In the genomic region with DNA sequence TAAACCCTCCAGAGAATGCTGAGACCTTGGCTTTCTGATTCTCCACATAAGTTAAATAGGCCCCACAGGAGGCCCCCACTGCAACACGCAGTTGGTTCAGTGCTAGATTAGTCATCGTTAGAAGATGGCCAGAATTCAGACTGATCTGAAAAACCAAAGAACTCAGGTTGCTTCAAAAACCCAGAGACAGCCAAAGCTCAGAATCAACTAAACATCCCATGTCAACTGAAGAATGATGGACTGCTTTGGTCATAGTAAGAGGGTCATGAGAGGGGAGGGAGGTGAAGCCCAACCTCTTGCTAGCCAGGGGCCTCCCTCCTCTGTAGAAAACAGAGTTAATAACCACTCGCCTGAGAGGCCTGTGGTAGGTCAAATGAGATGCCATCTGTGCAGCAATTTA, we compare ENCODE assay signal across 11 cellular contexts.
DNase-seq lines count a peak whose midpoint lies in the region; ATAC-seq, FAIRE-seq and TF ChIP-seq lines count a peak whose summit lies in the region.
"Had no signal": no experiment of that assay in that cellular context is flagged by ENCODE, and none has a peak within 500 bp of the region (broad histone marks: within the 10 kb centered on the region; RNA-seq: fewer than 3 reads in every experiment).

No MANE protein-coding gene starts in this region.

- no peaks in the 10 kb centered on the region for H3K36me3 Mint-ChIP-seq in GM23338 (ENCODE audit: low read depth)

- H3K4me3 ChIP-seq in BLaER1 treated with 17β-estradiol and CSF1 and Interleukin-3, amounts not matched to agents 10 nM and 100 nM: no peak overlapping the region
- no peak overlapping the region for H3K4me3 ChIP-seq in GM23338
- H3K4me3 ChIP-seq in SU-DHL-6 (ENCODE audit: insufficient read depth, low read length, poor library complexity, severe bottlenecking): peak overlapping the region; percentile 13
- no peak overlapping the region for H3K4me3 ChIP-seq in keratinocyte (ENCODE audit: control insufficient read depth in 2 of 3, extremely low read depth in 1 of 3, insufficient read depth in 2 of 3, low read depth in 1 of 3, low read length in 3 of 3)
- H3K4me3 ChIP-seq in tibial nerve: no peak overlapping the region
- H3K4me3 ChIP-seq: SK-N-MC had no signal

- dilution Hi-C loops in keratinocyte (cut with MboI; ENCODE audit: extremely low pct_ligation_motif_present, low sequenced_read_pairs): no loop called here

- TF ChIP-seq POLR2A in tibial nerve (IDR thresholded peaks at IDR 0.05): no peak

- no peaks in the 10 kb centered on the region for H3K36me3 ChIP-seq in BLaER1 treated with 17β-estradiol and CSF1 and Interleukin-3, amounts not matched to agents 10 nM and 100 nM
- H3K36me3 ChIP-seq in GM23338 (ENCODE audit: insufficient read depth) (no peaks in the 10 kb centered on the region), SU-DHL-6 (ENCODE audit: low read length) (0 out of 2 replicates have a peak, but pooled peaks cover 3% of the 10 kb centered on the region), keratinocyte (ENCODE audit: control insufficient read depth in 2 of 2, extremely low read depth in 1 of 2, insufficient read depth in 2 of 2, low read length in 2 of 2) (no peaks in the 10 kb centered on the region), tibial nerve (no peaks in the 10 kb centered on the region)

- no peak overlapping the region for H2AFZ ChIP-seq in GM23338
- no peak overlapping the region for H2AFZ ChIP-seq in SU-DHL-6 (ENCODE audit: low read depth, low read length, severe bottlenecking)
- H2AFZ ChIP-seq in keratinocyte (ENCODE audit: control insufficient read depth, low read length): no peak overlapping the region

- no peaks in the 10 kb centered on the region for H3K9me1 ChIP-seq in keratinocyte (ENCODE audit: control insufficient read depth, extremely low read depth, insufficient read depth, low read length)

- H3K4me1 ChIP-seq in BLaER1 treated with 17β-estradiol and CSF1 and Interleukin-3, amounts not matched to agents 10 nM and 100 nM: peaks cover 28 to 39% (median 33%) of the 10 kb centered on the region in 10 experiments
- H3K4me1 ChIP-seq in GM23338 (ENCODE audit: insufficient read depth) (peaks cover 30% of the 10 kb centered on the region), keratinocyte (ENCODE audit: control insufficient read depth, extremely low read depth, insufficient read depth, low read length) (peaks cover 54% of the 10 kb centered on the region), tibial nerve (peaks cover 0 to 34% (median 1%) of the 10 kb centered on the region in 4 donors)

- H3K4me3 Mint-ChIP-seq in GM23338: no peak overlapping the region
- H3K4me3 Mint-ChIP-seq: activated naive CD8-positive, alpha-beta T cell treated with anti-CD3 and anti-CD28 coated beads, Interleukin-2, amount 10 ng/mL, durations not matched to agents 7 days and 5 days had no signal

- H3F3A ChIP-seq in GM23338 (replicated peaks; ENCODE audit: low read depth) (no peaks in the 10 kb centered on the region), SU-DHL-6 (ENCODE audit: insufficient read depth) (peaks cover 92% of the 10 kb centered on the region)

- H4K20me1 ChIP-seq in BLaER1 treated with 17β-estradiol and CSF1 and Interleukin-3, amounts not matched to agents 10 nM and 100 nM: peaks cover 24 to 78% (median 41%) of the 10 kb centered on the region in 11 experiments; a peak in 19 of 22 replicates
- peaks cover 27% of the 10 kb centered on the region; the same call in 1 of the 2 replicates for H4K20me1 ChIP-seq in GM23338 (replicated peaks; ENCODE audit: insufficient read depth)
- H4K20me1 ChIP-seq in SU-DHL-6 (ENCODE audit: low read depth, low read length): no peaks in the 10 kb centered on the region
- no peaks in the 10 kb centered on the region for H4K20me1 ChIP-seq in keratinocyte (ENCODE audit: control insufficient read depth, extremely low read depth, insufficient read depth, low read length)

- no peak overlapping the region for H3K9ac ChIP-seq in BLaER1 treated with 17β-estradiol and CSF1 and Interleukin-3, amounts not matched to agents 10 nM and 100 nM
- peak overlapping the region; percentile 67 for H3K9ac ChIP-seq in SU-DHL-6 (ENCODE audit: low read length)
- H3K9ac ChIP-seq in keratinocyte (ENCODE audit: control insufficient read depth, extremely low read depth, insufficient read depth, low read length): no peak overlapping the region

- DNase-seq in GM23338 (ENCODE audit: low spot score) (no peak), keratinocyte (ENCODE audit: low read depth, low spot score) (no peak), tibial nerve (ENCODE audit: low spot score in 2 of 2) (no peak), NCI-H2196 (lab: John Stamatoyannopoulos, UW; ENCODE audit: unreplicated experiment) (no peak), NOMO-1 (lab: John Stamatoyannopoulos, UW; ENCODE audit: unreplicated experiment in 2 of 2) (no peak), NCI-H1048 (lab: John Stamatoyannopoulos, UW) (no peak)
- DNase-seq: activated naive CD8-positive, alpha-beta T cell treated with anti-CD3 and anti-CD28 coated beads, Interleukin-2, amount 10 ng/mL, durations not matched to agents 7 days and 5 days; GOT3 had no signal

- WGBS in tibial nerve, 2 donors: 54 to 59% methylated on average over 3 of the region's 3 CpGs

- H3K4me1 Mint-ChIP-seq in GM23338: peaks cover 36% of the 10 kb centered on the region

- H3K9me2 ChIP-seq in GM23338 (ENCODE audit: insufficient read depth) (no peaks in the 10 kb centered on the region), SU-DHL-6 (replicated peaks; ENCODE audit: insufficient read depth, low read length) (no peaks in the 10 kb centered on the region)

- peak; percentile 28; the same call in 1 of the 3 replicates for ATAC-seq in GM23338

- TF ChIP-seq EP300 in tibial nerve (IDR thresholded peaks at IDR 0.05): no peak

- H3K27ac Mint-ChIP-seq in GM23338: no peak overlapping the region
- H3K27ac Mint-ChIP-seq: activated naive CD8-positive, alpha-beta T cell treated with anti-CD3 and anti-CD28 coated beads, Interleukin-2, amount 10 ng/mL, durations not matched to agents 7 days and 5 days had no signal

- peaks cover 0 to 10% (median 0%) of the 10 kb centered on the region in 11 experiments; a peak in 3 of 22 replicates for H3K27me3 ChIP-seq in BLaER1 treated with 17β-estradiol and CSF1 and Interleukin-3, amounts not matched to agents 10 nM and 100 nM
- H3K27me3 ChIP-seq in GM23338 (ENCODE audit: insufficient read depth): no peaks in the 10 kb centered on the region
- no peaks in the 10 kb centered on the region for H3K27me3 ChIP-seq in SU-DHL-6 (ENCODE audit: low read length)
- H3K27me3 ChIP-seq in keratinocyte (ENCODE audit: control insufficient read depth, extremely low read depth, insufficient read depth, low read length): no peaks in the 10 kb centered on the region
- no peaks in the 10 kb centered on the region for H3K27me3 ChIP-seq in tibial nerve

- FAIRE-seq in keratinocyte (lab: Jason Lieb, UNC): no peak

- no peaks in the 10 kb centered on the region for H3K27me3 Mint-ChIP-seq in GM23338 (ENCODE audit: insufficient read depth, low read depth, poor library complexity)
- H3K27me3 Mint-ChIP-seq: activated naive CD8-positive, alpha-beta T cell treated with anti-CD3 and anti-CD28 coated beads, Interleukin-2, amount 10 ng/mL, durations not matched to agents 7 days and 5 days had no signal

- no peak for TF ChIP-seq CTCF in GM23338 (conservative IDR thresholded peaks at IDR 0.05; ENCODE audit: low read depth in 2 of 2)
- TF ChIP-seq CTCF in SU-DHL-6 (IDR thresholded peaks at IDR 0.05; ENCODE audit: insufficient read depth, low read length, poor library complexity, severe bottlenecking): no peak
- no peak for TF ChIP-seq CTCF in keratinocyte (optimal IDR thresholded peaks at IDR 0.05 in 1 of 3, IDR thresholded peaks at IDR 0.05 in 1 of 3, conservative IDR thresholded peaks at IDR 0.05 in 1 of 3; ENCODE audit: extremely low read depth in 1 of 3, insufficient read depth in 2 of 3, low read length in 3 of 3)
- TF ChIP-seq CTCF in tibial nerve (IDR thresholded peaks at IDR 0.05): no peak

- no peaks in the 10 kb centered on the region for H3K9me3 ChIP-seq in BLaER1 treated with 17β-estradiol and CSF1 and Interleukin-3, amounts not matched to agents 10 nM and 100 nM (replicated peaks in 1 of 11)
- H3K9me3 ChIP-seq in SU-DHL-6 (ENCODE audit: insufficient read depth, low read length) (no peaks in the 10 kb centered on the region), keratinocyte (ENCODE audit: control insufficient read depth, low read depth, low read length) (no peaks in the 10 kb centered on the region), tibial nerve (no peaks in the 10 kb centered on the region)

- H3K4me2 ChIP-seq in BLaER1 treated with 17β-estradiol and CSF1 and Interleukin-3, amounts not matched to agents 10 nM and 100 nM: peak overlapping the region in 10 of 11 experiments; percentile 33 to 92 (median 81); a peak in 16 of 22 replicates
- H3K4me2 ChIP-seq in GM23338 (no peak overlapping the region), SU-DHL-6 (ENCODE audit: low read depth, low read length, poor library complexity, severe bottlenecking) (peak overlapping the region; percentile 89), keratinocyte (ENCODE audit: control insufficient read depth, extremely low read depth, insufficient read depth, low read depth, low read length) (peak overlapping the region; percentile 11)

- H3K9me3 Mint-ChIP-seq in GM23338: no peaks in the 10 kb centered on the region
- H3K9me3 Mint-ChIP-seq: activated naive CD8-positive, alpha-beta T cell treated with anti-CD3 and anti-CD28 coated beads, Interleukin-2, amount 10 ng/mL, durations not matched to agents 7 days and 5 days had no signal

- no peak overlapping the region for H3K27ac ChIP-seq in BLaER1 treated with 17β-estradiol and CSF1 and Interleukin-3, amounts not matched to agents 10 nM and 100 nM
- H3K27ac ChIP-seq in GM23338 (ENCODE audit: low read depth) (no peak overlapping the region), SU-DHL-6 (ENCODE audit: low read depth, low read length) (peak overlapping the region; percentile 99), keratinocyte (ENCODE audit: control insufficient read depth, insufficient read depth, low read length) (peak overlapping the region; percentile 45), tibial nerve (no peak overlapping the region)
- H3K27ac ChIP-seq: SK-N-MC had no signal

- H3K79me2 ChIP-seq in GM23338 (replicated peaks; ENCODE audit: insufficient read depth) (peaks cover 93% of the 10 kb centered on the region), SU-DHL-6 (ENCODE audit: insufficient read depth, low read length) (peaks cover 92% of the 10 kb centered on the region), keratinocyte (ENCODE audit: control insufficient read depth, insufficient read depth, low read length) (peaks cover 46% of the 10 kb centered on the region)

TF ChIP-seq in GM23338, 12 proteins besides CTCF, POLR2A, EP300 and RAD21 (continues in another document):
- TF ChIP-seq ZNF114 (CRISPR knock-in tag; IDR thresholded peaks at IDR 0.05) (no peak), ZNF331 (CRISPR knock-in tag; IDR thresholded peaks at IDR 0.05; ENCODE audit: low read depth) (no peak), POLR2AphosphoS5 (IDR thresholded peaks at IDR 0.05; ENCODE audit: low read depth) (no peak), NANOG (IDR thresholded peaks at IDR 0.05; ENCODE audit: borderline replicate concordance) (no peak)

Comparison
In these comparisons a context has a peak if more than half of its experiments do, and no peak if none do; other contexts are left out.
1. H3K27ac ChIP-seq: peak in SU-DHL-6 (single experiment) and keratinocyte (single experiment); none in BLaER1 treated with 17β-estradiol and CSF1 and Interleukin-3, amounts not matched to agents 10 nM and 100 nM (0 of 11), GM23338 (single experiment) and tibial nerve (0 of 4).